1 cellular context compared by ENCODE assay signal in genomic region chr16:31476305-31477219, GRCh38.
TF ChIP-seq lines count a peak whose summit lies in the region.

No MANE protein-coding gene starts in this region.

TF ChIP-seq in K562, 482 proteins besides CTCF, POLR2A, EP300 and RAD21 (continued from another document):
- TF ChIP-seq, protein P1, sequence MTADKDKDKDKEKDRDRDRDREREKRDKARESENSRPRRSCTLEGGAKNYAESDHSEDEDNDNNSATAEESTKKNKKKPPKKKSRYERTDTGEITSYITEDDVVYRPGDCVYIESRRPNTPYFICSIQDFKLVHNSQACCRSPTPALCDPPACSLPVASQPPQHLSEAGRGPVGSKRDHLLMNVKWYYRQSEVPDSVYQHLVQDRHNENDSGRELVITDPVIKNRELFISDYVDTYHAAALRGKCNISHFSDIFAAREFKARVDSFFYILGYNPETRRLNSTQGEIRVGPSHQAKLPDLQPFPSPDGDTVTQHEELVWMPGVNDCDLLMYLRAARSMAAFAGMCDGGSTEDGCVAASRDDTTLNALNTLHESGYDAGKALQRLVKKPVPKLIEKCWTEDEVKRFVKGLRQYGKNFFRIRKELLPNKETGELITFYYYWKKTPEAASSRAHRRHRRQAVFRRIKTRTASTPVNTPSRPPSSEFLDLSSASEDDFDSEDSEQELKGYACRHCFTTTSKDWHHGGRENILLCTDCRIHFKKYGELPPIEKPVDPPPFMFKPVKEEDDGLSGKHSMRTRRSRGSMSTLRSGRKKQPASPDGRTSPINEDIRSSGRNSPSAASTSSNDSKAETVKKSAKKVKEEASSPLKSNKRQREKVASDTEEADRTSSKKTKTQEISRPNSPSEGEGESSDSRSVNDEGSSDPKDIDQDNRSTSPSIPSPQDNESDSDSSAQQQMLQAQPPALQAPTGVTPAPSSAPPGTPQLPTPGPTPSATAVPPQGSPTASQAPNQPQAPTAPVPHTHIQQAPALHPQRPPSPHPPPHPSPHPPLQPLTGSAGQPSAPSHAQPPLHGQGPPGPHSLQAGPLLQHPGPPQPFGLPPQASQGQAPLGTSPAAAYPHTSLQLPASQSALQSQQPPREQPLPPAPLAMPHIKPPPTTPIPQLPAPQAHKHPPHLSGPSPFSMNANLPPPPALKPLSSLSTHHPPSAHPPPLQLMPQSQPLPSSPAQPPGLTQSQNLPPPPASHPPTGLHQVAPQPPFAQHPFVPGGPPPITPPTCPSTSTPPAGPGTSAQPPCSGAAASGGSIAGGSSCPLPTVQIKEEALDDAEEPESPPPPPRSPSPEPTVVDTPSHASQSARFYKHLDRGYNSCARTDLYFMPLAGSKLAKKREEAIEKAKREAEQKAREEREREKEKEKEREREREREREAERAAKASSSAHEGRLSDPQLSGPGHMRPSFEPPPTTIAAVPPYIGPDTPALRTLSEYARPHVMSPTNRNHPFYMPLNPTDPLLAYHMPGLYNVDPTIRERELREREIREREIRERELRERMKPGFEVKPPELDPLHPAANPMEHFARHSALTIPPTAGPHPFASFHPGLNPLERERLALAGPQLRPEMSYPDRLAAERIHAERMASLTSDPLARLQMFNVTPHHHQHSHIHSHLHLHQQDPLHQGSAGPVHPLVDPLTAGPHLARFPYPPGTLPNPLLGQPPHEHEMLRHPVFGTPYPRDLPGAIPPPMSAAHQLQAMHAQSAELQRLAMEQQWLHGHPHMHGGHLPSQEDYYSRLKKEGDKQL (CRISPR knock-in tag; IDR thresholded peaks at IDR 0.05; ENCODE audit: borderline replicate concordance) = no peak
- TF ChIP-seq MYNN (IDR thresholded peaks at IDR 0.05) = no peak
- no peak for TF ChIP-seq MYNN (CRISPR knock-in tag; IDR thresholded peaks at IDR 0.05)
